ENCODE assay signal across 8 cellular contexts in the genomic region with DNA sequence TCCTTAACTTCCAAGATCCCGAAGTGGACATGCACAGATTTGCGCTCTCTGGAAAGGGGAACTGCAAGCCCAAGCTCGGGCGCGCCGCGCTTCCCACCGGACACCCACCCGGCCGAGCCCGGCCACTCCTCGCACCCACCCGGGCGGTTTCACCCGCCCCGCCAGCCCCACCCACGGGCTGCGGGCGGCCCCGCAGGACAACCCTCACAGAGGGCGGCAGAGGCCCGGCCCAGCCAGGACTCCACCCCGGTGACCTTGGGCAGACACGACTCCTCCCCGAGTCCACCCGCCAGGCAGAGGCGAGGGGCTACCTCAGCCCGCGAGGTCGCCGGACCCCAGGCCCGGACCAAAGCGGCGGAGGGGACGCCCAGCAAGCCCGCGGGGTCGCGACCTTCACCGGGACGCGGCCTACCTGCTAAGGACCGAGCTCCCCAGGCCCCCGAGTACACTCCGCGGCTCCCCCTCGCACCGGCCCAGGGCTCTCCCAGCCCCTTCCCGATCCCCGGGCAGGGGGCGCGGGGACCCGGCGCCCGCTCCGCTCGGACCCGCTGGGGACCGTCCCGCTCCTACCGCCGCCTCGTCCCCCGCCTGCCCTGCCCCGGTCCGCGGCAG.
A peak's percentile ranks its signal among the peaks of the same experiment; 100 is the strongest.
DNase-seq lines count a peak whose midpoint lies in the region; ATAC-seq and TF ChIP-seq lines count a peak whose summit lies in the region.
"Not testable (repeated sequence)": the region's sequence is repeated elsewhere in the genome, so short reads cannot be mapped to it uniquely, and the experiment has no call there.

No MANE protein-coding gene starts in this region.

- not testable (repeated sequence) for TF ChIP-seq CTCF in WI38 (IDR thresholded peaks at IDR 0.05; ENCODE audit: low read depth, low read length); upper lobe of right lung (IDR thresholded peaks at IDR 0.05)

- not testable (repeated sequence) for H3K4ac ChIP-seq in neuronal stem cell (ENCODE audit: low read length)

- ATAC-seq in GM18517 (IDR thresholded peaks at IDR 0.05; ENCODE audit: unreplicated experiment) (peak; percentile 42), HG03460 (IDR thresholded peaks at IDR 0.05; ENCODE audit: unreplicated experiment) (peak; percentile 45), upper lobe of right lung (peak; percentile 92)

- peak overlapping the region; percentile 84 for H3K27ac ChIP-seq in caudate nucleus (ENCODE audit: low read depth, low read length)
- not testable (repeated sequence) for H3K27ac ChIP-seq in iPS DF 6.9 (ENCODE audit: low read length); neuronal stem cell (replicated peaks; ENCODE audit: low read length); upper lobe of right lung

- intact Hi-C loops in upper lobe of right lung (cut with DNase I), result not testable (repeated sequence)

- peak overlapping the region; percentile 40 for H3K4me2 ChIP-seq in neuronal stem cell (ENCODE audit: insufficient read depth, low read length, poor library complexity, severe bottlenecking)

- H2BK15ac ChIP-seq in neuronal stem cell (ENCODE audit: low read length), result not testable (repeated sequence)

- not testable (repeated sequence) for H2BK5ac ChIP-seq in neuronal stem cell (ENCODE audit: low read length)

- peak overlapping the region; percentile 91 for H3K9ac ChIP-seq in neuronal stem cell (ENCODE audit: low read depth, low read length, poor library complexity)

- H2BK12ac ChIP-seq in neuronal stem cell (ENCODE audit: low read length), result not testable (repeated sequence)

- no CpG with 5 or more reads among the region's 67 CpGs for WGBS in iPS DF 6.9 (ENCODE audit: insufficient coverage, insufficient read length)
- WGBS in neuronal stem cell (ENCODE audit: extremely low coverage in 2 of 2, insufficient read length in 2 of 2, insufficient replicate concordance in 1 of 2), 2 donors, result no CpG with 5 or more reads among the region's 67 CpGs

- H3K79me1 ChIP-seq in neuronal stem cell (ENCODE audit: low read depth, low read length), result not testable (repeated sequence)

- not testable (repeated sequence) for H3K36me3 ChIP-seq in HAP-1 (replicated peaks); iPS DF 6.9 (ENCODE audit: control insufficient read depth, insufficient read depth, low read length); neuronal stem cell (replicated peaks in 1 of 2; ENCODE audit: control insufficient read depth in 2 of 2, insufficient read depth in 2 of 2, low read length in 2 of 2); upper lobe of right lung

- not testable (repeated sequence) for H3K23ac ChIP-seq in neuronal stem cell (ENCODE audit: low read depth, low read length, poor library complexity)

- H3K27me3 ChIP-seq in HAP-1 (ENCODE audit: low read depth); iPS DF 6.9 (ENCODE audit: control insufficient read depth, insufficient read depth, low read length); neuronal stem cell (ENCODE audit: control insufficient read depth in 3 of 3, insufficient read depth in 3 of 3, low read depth in 1 of 3, low read length in 3 of 3); upper lobe of right lung: not testable (repeated sequence)

- H3K4me3 ChIP-seq in HAP-1 (peak overlapping the region; percentile 62), WI38 (ENCODE audit: low read depth, low read length) (peak overlapping the region; percentile 62), iPS DF 6.9 (ENCODE audit: low read length) (peak overlapping the region; percentile 63; the same call in 1 of the 2 replicates), neuronal stem cell (ENCODE audit: low read length in 2 of 2) (peak overlapping the region; percentile 56 to 89), upper lobe of right lung (peak overlapping the region; percentile 74)

- not testable (repeated sequence) for DNase-seq in HAP-1 (ENCODE audit: low spot score in 2 of 2); caudate nucleus (lab: John Stamatoyannopoulos, UW); iPS DF 6.9 (ENCODE audit: low read depth, low spot score); neuronal stem cell (ENCODE audit: low spot score)
- peak; percentile 68 for DNase-seq in upper lobe of right lung

- not testable (repeated sequence) for H2AK5ac ChIP-seq in neuronal stem cell (ENCODE audit: low read depth, low read length)

- not testable (repeated sequence) for H3K9me3 ChIP-seq in HAP-1; iPS DF 6.9 (ENCODE audit: control insufficient read depth, insufficient read depth, low read length); neuronal stem cell (replicated peaks in 1 of 2; ENCODE audit: control insufficient read depth in 2 of 2, insufficient read depth in 1 of 2, low read depth in 1 of 2, low read length in 2 of 2); upper lobe of right lung

- not testable (repeated sequence) for H4K8ac ChIP-seq in neuronal stem cell (ENCODE audit: low read depth, low read length)

- peak overlapping the region; percentile 71 for H2AFZ ChIP-seq in neuronal stem cell (ENCODE audit: low read length)

- H3K14ac ChIP-seq in neuronal stem cell (ENCODE audit: low read length), result not testable (repeated sequence)

- H3K4me1 ChIP-seq in HAP-1; iPS DF 6.9 (ENCODE audit: control insufficient read depth, insufficient read depth, low read length); neuronal stem cell (ENCODE audit: control insufficient read depth in 2 of 2, insufficient read depth in 1 of 2, low read depth in 1 of 2, low read length in 2 of 2); upper lobe of right lung: not testable (repeated sequence)

- not testable (repeated sequence) for H3K18ac ChIP-seq in neuronal stem cell (ENCODE audit: low read length)

- not testable (repeated sequence) for H2BK120ac ChIP-seq in neuronal stem cell (ENCODE audit: low read depth, low read length)

- not testable (repeated sequence) for H4K91ac ChIP-seq in neuronal stem cell (ENCODE audit: low read depth, low read length, poor library complexity)

- in situ Hi-C loops in HAP-1 (cut with MboI; ENCODE audit: low sequenced_read_pairs), result not testable (repeated sequence)

Comparison
In these comparisons a context has a peak if more than half of its experiments do, and no peak if none do; other contexts are left out.
1. ATAC-seq: peak in every context shown above with its lines; median percentile 92 in upper lobe of right lung; 45 in HG03460; 42 in GM18517.